ENCODE assay signal across 22 cellular contexts in genomic region chr12:5568325-5568981, GRCh38.
DNase-seq lines count a peak whose midpoint lies in the region; ATAC-seq and TF ChIP-seq lines count a peak whose summit lies in the region.
"Had no signal": no experiment of that assay in that cellular context is flagged by ENCODE, and none has a peak within 500 bp of the region (broad histone marks: within the 10 kb centered on the region; RNA-seq: fewer than 3 reads in every experiment).

No MANE protein-coding gene starts in this region.

- peak overlapping the region; percentile 15; the same call in 1 of the 2 replicates for H3K4ac ChIP-seq in IMR-90 (ENCODE audit: low read depth, low read length)

- H3K27me3 ChIP-seq in IMR-90 (ENCODE audit: control insufficient read depth, insufficient read depth, low read length) (peaks cover 5% of the 10 kb centered on the region; the same call in 1 of the 2 replicates), hepatocyte (no peaks in the 10 kb centered on the region)
- H3K27me3 ChIP-seq: BLaER1, Peyer's patch had no signal

- peak overlapping the region; percentile 16; the same call in 1 of the 2 replicates for H4K91ac ChIP-seq in IMR-90 (ENCODE audit: insufficient read depth, low read depth, low read length)

- no peak overlapping the region for H2BK5ac ChIP-seq in IMR-90 (ENCODE audit: low read depth, low read length, poor library complexity, severe bottlenecking)

- H2BK15ac ChIP-seq in IMR-90 (ENCODE audit: low read depth, low read length): no peak overlapping the region

- no TSS peak for BruUV-seq in IMR-90 (replicated peaks; lab: Mats Ljungman, UMichigan)

- TF ChIP-seq POLR2A in IMR-90 (IDR thresholded peaks at IDR 0.05; ENCODE audit: low read depth, low read length): no peak

- intact Hi-C loops in IMR-90 (cut with micrococcal nuclease): loop anchor here (5.0 kb wide), 1 partner anchor 136 kb away; the partner anchor contains the start of gene NTF3

- H3K9me2 ChIP-seq in hepatocyte (replicated peaks; ENCODE audit: insufficient read depth): no peaks in the 10 kb centered on the region

- TF ChIP-seq CTCF in IMR-90 (conservative IDR thresholded peaks at IDR 0.05; ENCODE audit: low read depth, low read length): no peak
- TF ChIP-seq CTCF in hepatocyte (IDR thresholded peaks at IDR 0.05; ENCODE audit: poor library complexity): no peak

- no peak overlapping the region for H3K9ac ChIP-seq in IMR-90 (ENCODE audit: low read depth, low read length)
- H3K9ac ChIP-seq: BLaER1, KMS-11 had no signal

- H3K9me3 ChIP-seq in IMR-90 (ENCODE audit: control insufficient read depth, insufficient read depth, low read length): no peaks in the 10 kb centered on the region
- H3K9me3 ChIP-seq in hepatocyte (ENCODE audit: low read depth): no peaks in the 10 kb centered on the region
- H3K9me3 ChIP-seq: BLaER1, Peyer's patch, SJSA1 had no signal

- H3K4me3 ChIP-seq in IMR-90 (ENCODE audit: insufficient read depth, low read depth, low read length) (no peak overlapping the region), hepatocyte (no peak overlapping the region)
- H3K4me3 ChIP-seq: BLaER1, Peyer's patch, SJSA1 had no signal

- CTCF ChIA-PET in IMR-90 (lab: Yijun Ruan, JAX): interaction anchor here (0.8 to 1.2 kb wide), 2 partner anchors 10 to 25 kb away, joined by 3 to 4 read pairs; no protein-coding TSS in a partner anchor

- peaks cover 4% of the 10 kb centered on the region for H3K9me1 ChIP-seq in IMR-90 (ENCODE audit: insufficient read depth, low read length)

- H3K18ac ChIP-seq in IMR-90 (ENCODE audit: low read depth, low read length): no peak overlapping the region

- no peak overlapping the region for H3K4me3 Mint-ChIP-seq in stimulated activated naive CD8-positive, alpha-beta T cell treated with anti-CD3 and anti-CD28 coated beads, Interleukin-15, amount 100 ng/mL, for 72 hours
- H3K4me3 Mint-ChIP-seq in stimulated activated naive B cell treated with anti-CD40 and anti-IgM and Interleukin-4, amounts not matched to agents 10 μg/mL and 1 μg/mL and 100 μg/mL, for 72 hours: no peak overlapping the region
- H3K4me3 Mint-ChIP-seq: CD4-positive, alpha-beta T cell had no signal

- dilution Hi-C loops in IMR-90 (cut with HindIII; ENCODE audit: low sequenced_read_pairs, unreplicated experiment): no loop called here

- H3K27ac ChIP-seq in IMR-90 (ENCODE audit: insufficient read depth, low read length) (no peak overlapping the region), hepatocyte (peak overlapping the region; percentile 9)
- H3K27ac ChIP-seq: BLaER1, HL-60, KMS-11, Peyer's patch, SJSA1 had no signal

- H2AK9ac ChIP-seq in IMR-90 (replicated peaks; ENCODE audit: low read depth, low read length, poor library complexity): no peak overlapping the region

- no peaks in the 10 kb centered on the region for H4K20me1 ChIP-seq in IMR-90 (ENCODE audit: insufficient read depth, low read length)
- no peaks in the 10 kb centered on the region for H4K20me1 ChIP-seq in hepatocyte (ENCODE audit: insufficient read depth, poor library complexity, severe bottlenecking)
- H4K20me1 ChIP-seq: BLaER1 had no signal

- H3K79me2 ChIP-seq in hepatocyte: no peaks in the 10 kb centered on the region

- H3K4me1 Mint-ChIP-seq in stimulated activated naive CD8-positive, alpha-beta T cell treated with anti-CD3 and anti-CD28 coated beads, Interleukin-15, amount 100 ng/mL, for 72 hours: no peaks in the 10 kb centered on the region
- H3K4me1 Mint-ChIP-seq in stimulated activated naive B cell treated with anti-CD40 and anti-IgM and Interleukin-4, amounts not matched to agents 10 μg/mL and 1 μg/mL and 100 μg/mL, for 72 hours: no peaks in the 10 kb centered on the region

- H4K8ac ChIP-seq in IMR-90 (ENCODE audit: low read depth in 2 of 2, low read length in 2 of 2): no peak overlapping the region

- no peak overlapping the region for H3K27ac Mint-ChIP-seq in stimulated activated naive CD8-positive, alpha-beta T cell treated with anti-CD3 and anti-CD28 coated beads, Interleukin-15, amount 100 ng/mL, for 72 hours
- no peak overlapping the region for H3K27ac Mint-ChIP-seq in stimulated activated naive B cell treated with anti-CD40 and anti-IgM and Interleukin-4, amounts not matched to agents 10 μg/mL and 1 μg/mL and 100 μg/mL, for 72 hours
- H3K27ac Mint-ChIP-seq: CD4-positive, alpha-beta T cell had no signal

- H3K79me1 ChIP-seq in IMR-90 (ENCODE audit: low read depth in 1 of 2, low read length in 2 of 2): no peaks in the 10 kb centered on the region

- H3K4me1 ChIP-seq in IMR-90 (ENCODE audit: control insufficient read depth, insufficient read depth, low read length) (peaks cover 18% of the 10 kb centered on the region), hepatocyte (ENCODE audit: insufficient read depth) (peaks cover 8% of the 10 kb centered on the region)
- H3K4me1 ChIP-seq: SJSA1 had no signal

- H3K36me3 Mint-ChIP-seq in stimulated activated naive B cell treated with anti-CD40 and anti-IgM and Interleukin-4, amounts not matched to agents 10 μg/mL and 1 μg/mL and 100 μg/mL, for 72 hours: no peaks in the 10 kb centered on the region

- H3K27me3 Mint-ChIP-seq in stimulated activated naive CD8-positive, alpha-beta T cell treated with anti-CD3 and anti-CD28 coated beads, Interleukin-15, amount 100 ng/mL, for 72 hours: peaks cover 48% of the 10 kb centered on the region
- H3K27me3 Mint-ChIP-seq in stimulated activated naive B cell treated with anti-CD40 and anti-IgM and Interleukin-4, amounts not matched to agents 10 μg/mL and 1 μg/mL and 100 μg/mL, for 72 hours: peaks cover 8 to 13% of the 10 kb centered on the region in 2 donors

- no peak overlapping the region for H3K14ac ChIP-seq in IMR-90 (replicated peaks; ENCODE audit: low read depth, low read length)

- peak; percentile 51 for DNase-seq in IMR-90
- peak; percentile 14 for DNase-seq in astrocyte of the hippocampus (ENCODE audit: low read depth, low spot score)
- peak; percentile 43 for DNase-seq in hepatocyte (ENCODE audit: low spot score)
- no peak for DNase-seq in GM19238 (ENCODE audit: insufficient read length, low spot score)
- no peak for DNase-seq in stimulated activated naive CD8-positive, alpha-beta T cell treated with anti-CD3 and anti-CD28 coated beads, Interleukin-15, amount 100 ng/mL, for 72 hours
- DNase-seq in stimulated activated naive B cell treated with anti-CD40 and anti-IgM and Interleukin-4, amounts not matched to agents 10 μg/mL and 1 μg/mL and 100 μg/mL, for 72 hours: no peak
- DNase-seq: CD4-positive, alpha-beta T cell; COR-L47; DMS153; GDM1; H7; MV-4-11; NCI-H1105 treated with DMSO at 0.1 percent for 48 hours; NCI-H2029 treated with DMSO at 0.1 percent for 48 hours; NCI-H345; NCI-H524 treated with DMSO at 0.1 percent for 48 hours; Peyer's patch had no signal

- POLR2A ChIA-PET in IMR-90 (lab: Charles Lee; ENCODE audit: unreplicated experiment): no interaction called here

- in situ Hi-C loops in IMR-90 (cut with MboI; ENCODE audit: low sequenced_read_pairs): no loop called here

- no peak for ATAC-seq in IMR-90 (ENCODE audit: low read depth)
- no peak for ATAC-seq in GM21528 (IDR thresholded peaks at IDR 0.05; ENCODE audit: low FRiP score, unreplicated experiment)
- no peak for ATAC-seq in stimulated activated naive CD8-positive, alpha-beta T cell treated with anti-CD3 and anti-CD28 coated beads, Interleukin-15, amount 100 ng/mL, for 72 hours
- ATAC-seq in stimulated activated naive B cell treated with anti-CD40 and anti-IgM and Interleukin-4, amounts not matched to agents 10 μg/mL and 1 μg/mL and 100 μg/mL, for 72 hours (replicated peaks): no peak

- no peak overlapping the region for H4K5ac ChIP-seq in IMR-90 (ENCODE audit: low read depth, low read length)

- no peaks in the 10 kb centered on the region for H3K9me3 Mint-ChIP-seq in stimulated activated naive CD8-positive, alpha-beta T cell treated with anti-CD3 and anti-CD28 coated beads, Interleukin-15, amount 100 ng/mL, for 72 hours
- H3K9me3 Mint-ChIP-seq in stimulated activated naive B cell treated with anti-CD40 and anti-IgM and Interleukin-4, amounts not matched to agents 10 μg/mL and 1 μg/mL and 100 μg/mL, for 72 hours: no peaks in the 10 kb centered on the region
- H3K9me3 Mint-ChIP-seq: CD4-positive, alpha-beta T cell had no signal

- H3K36me3 ChIP-seq in IMR-90 (ENCODE audit: control insufficient read depth, insufficient read depth, low read length): no peaks in the 10 kb centered on the region
- no peaks in the 10 kb centered on the region for H3K36me3 ChIP-seq in hepatocyte (replicated peaks; ENCODE audit: insufficient read depth, low read depth)
- H3K36me3 ChIP-seq: BLaER1, Peyer's patch, SJSA1 had no signal

- no peak overlapping the region for H3K23ac ChIP-seq in IMR-90 (ENCODE audit: low read depth, low read length)

- H2AFZ ChIP-seq in IMR-90 (replicated peaks; ENCODE audit: low read length, poor library complexity) (no peak overlapping the region), hepatocyte (no peak overlapping the region)

- H2BK120ac ChIP-seq in IMR-90 (ENCODE audit: low read depth, low read length): no peak overlapping the region

- no peak overlapping the region for H3K56ac ChIP-seq in IMR-90 (ENCODE audit: extremely low read depth, insufficient read depth, low read length)

- H3K4me2 ChIP-seq in IMR-90 (ENCODE audit: low read depth, low read length) (no peak overlapping the region), hepatocyte (peak overlapping the region; percentile 3)
- H3K4me2 ChIP-seq: KMS-11 had no signal

- no CpG with 5 or more reads among the region's 17 CpGs for WGBS in IMR-90 (ENCODE audit: extremely low coverage in 2 of 2, insufficient read length in 1 of 2), 2 experiments
- WGBS in hepatocyte (ENCODE audit: low lambda C conversion rate, missing lambda C conversion rate): 62% methylated on average over 17 of the region's 17 CpGs

- no peak overlapping the region for H2BK20ac ChIP-seq in IMR-90 (ENCODE audit: low read depth, low read length)

- TF ChIP-seq RAD21 in IMR-90 (IDR thresholded peaks at IDR 0.05; ENCODE audit: low read length): no peak

- peak overlapping the region; percentile 66 for H2AK5ac ChIP-seq in IMR-90 (ENCODE audit: low read depth, low read length)

TF ChIP-seq in IMR-90, 13 proteins besides CTCF, POLR2A, EP300 and RAD21:
- TF ChIP-seq FOS (IDR thresholded peaks at IDR 0.05; ENCODE audit: low read depth, low read length) (peak; percentile 80), USF2 (IDR thresholded peaks at IDR 0.05; ENCODE audit: low read depth, low read length) (no peak), CEBPB (IDR thresholded peaks at IDR 0.05; ENCODE audit: low read depth, low read length) (peak; percentile 52; the same call in 1 of the 2 replicates)

Comparison
In these comparisons a context has a peak if more than half of its experiments do, and no peak if none do; other contexts are left out.
1. DNase-seq: peak in IMR-90 (single experiment), astrocyte of the hippocampus (single experiment) and hepatocyte (single experiment); none in GM19238 (single experiment), stimulated activated naive CD8-positive, alpha-beta T cell treated with anti-CD3 and anti-CD28 coated beads, Interleukin-15, amount 100 ng/mL, for 72 hours (0 of 2) and stimulated activated naive B cell treated with anti-CD40 and anti-IgM and Interleukin-4, amounts not matched to agents 10 μg/mL and 1 μg/mL and 100 μg/mL, for 72 hours (single experiment).